ENCODE assay signal across 1 cellular context in the genomic region with DNA sequence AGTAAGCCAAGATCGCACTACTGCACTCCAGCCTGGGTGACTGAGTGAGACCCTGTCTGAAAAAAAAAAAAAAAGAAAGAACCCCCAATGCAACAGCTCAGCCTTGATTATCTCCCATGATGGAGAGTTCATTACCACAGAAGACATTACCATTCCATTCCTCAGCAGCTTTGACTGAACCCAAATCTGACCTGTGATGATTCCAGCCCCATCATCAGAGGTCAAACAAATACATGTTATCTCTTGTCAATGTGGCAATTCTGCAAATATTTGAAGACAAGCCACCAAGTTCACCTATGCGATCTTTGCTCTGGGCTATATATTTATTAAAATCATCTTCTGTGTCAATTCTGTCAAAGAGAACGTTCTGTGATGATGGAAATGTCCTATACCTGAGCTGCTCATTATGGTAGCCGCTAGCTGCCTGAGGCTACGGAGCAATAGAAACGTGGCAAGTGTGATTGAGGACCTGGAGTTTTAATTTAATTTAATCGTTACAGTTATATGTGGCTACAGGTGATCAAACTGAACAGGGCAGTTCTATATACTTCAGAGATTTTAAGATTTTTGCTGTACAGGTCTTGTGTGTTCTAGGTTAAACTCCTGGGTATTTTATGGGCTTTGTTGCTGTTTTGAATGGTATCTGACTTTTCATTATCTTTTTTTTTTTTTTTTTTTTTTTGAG.
TF ChIP-seq lines count a peak whose summit lies in the region.

No MANE protein-coding gene starts in this region.

TF ChIP-seq in HepG2, 621 proteins besides CTCF, POLR2A, EP300 and RAD21 (continued from another document and continues in another):
- TF ChIP-seq XBP1 (CRISPR knock-in tag; IDR thresholded peaks at IDR 0.05) (no peak), PTBP1 (IDR thresholded peaks at IDR 0.05; ENCODE audit: low read depth, low read length, poor library complexity, severe bottlenecking) (no peak), ZNF800 (CRISPR knock-in tag; IDR thresholded peaks at IDR 0.05) (no peak), SRY (CRISPR knock-in tag; IDR thresholded peaks at IDR 0.05) (no peak), SNAI1 (CRISPR knock-in tag; IDR thresholded peaks at IDR 0.05; ENCODE audit: borderline replicate concordance) (no peak), ARNTL (CRISPR knock-in tag; IDR thresholded peaks at IDR 0.05) (no peak), GATA4 (IDR thresholded peaks at IDR 0.05; ENCODE audit: borderline replicate concordance, low read depth) (no peak), MIXL1 (CRISPR knock-in tag; IDR thresholded peaks at IDR 0.05) (peak; percentile 76), ZNF605 (CRISPR knock-in tag; IDR thresholded peaks at IDR 0.05) (no peak), ZNF720 (CRISPR knock-in tag; IDR thresholded peaks at IDR 0.05) (no peak), CENPT (CRISPR knock-in tag; IDR thresholded peaks at IDR 0.05; ENCODE audit: low read depth) (no peak), ZNF20 (CRISPR knock-in tag; IDR thresholded peaks at IDR 0.05) (no peak), ZNF446 (CRISPR knock-in tag; IDR thresholded peaks at IDR 0.05) (no peak), ATF7 (IDR thresholded peaks at IDR 0.05) (no peak), ATF7 (CRISPR knock-in tag; IDR thresholded peaks at IDR 0.05) (no peak), WIZ (CRISPR knock-in tag; IDR thresholded peaks at IDR 0.05) (no peak), SMAD9 (CRISPR knock-in tag; IDR thresholded peaks at IDR 0.05) (no peak), PHF5A (CRISPR knock-in tag; IDR thresholded peaks at IDR 0.05; ENCODE audit: low read depth, unreplicated experiment) (no peak), PAXIP1 (CRISPR knock-in tag; conservative IDR thresholded peaks at IDR 0.05) (peak; percentile 77), PREB (CRISPR knock-in tag; IDR thresholded peaks at IDR 0.05) (no peak), PAF1 (CRISPR knock-in tag; IDR thresholded peaks at IDR 0.05) (no peak), NFKB2 (CRISPR knock-in tag; IDR thresholded peaks at IDR 0.05; ENCODE audit: borderline replicate concordance) (no peak), RBAK (CRISPR knock-in tag; IDR thresholded peaks at IDR 0.05) (no peak), ZNF138 (CRISPR knock-in tag; IDR thresholded peaks at IDR 0.05; ENCODE audit: low read depth) (no peak), HDAC1 (CRISPR knock-in tag; IDR thresholded peaks at IDR 0.05) (0 out of 2 replicates have a peak, but pooled peaks have one; percentile 22), CREBL2 (CRISPR knock-in tag; IDR thresholded peaks at IDR 0.05; ENCODE audit: borderline replicate concordance) (no peak), ZFX (CRISPR knock-in tag; IDR thresholded peaks at IDR 0.05; ENCODE audit: low read depth) (no peak), KLF11 (CRISPR knock-in tag; IDR thresholded peaks at IDR 0.05) (no peak), TSC22D2 (CRISPR knock-in tag; IDR thresholded peaks at IDR 0.05; ENCODE audit: borderline replicate concordance) (no peak), GABPA (IDR thresholded peaks at IDR 0.05; ENCODE audit: low read depth, low read length) (no peak), GABPA (CRISPR knock-in tag; IDR thresholded peaks at IDR 0.05; ENCODE audit: low read depth) (no peak), RBFOX2 (IDR thresholded peaks at IDR 0.05; ENCODE audit: low read depth, low read length) (no peak), ZSCAN20 (CRISPR knock-in tag; IDR thresholded peaks at IDR 0.05; ENCODE audit: borderline replicate concordance) (no peak), NFE2L1 (CRISPR knock-in tag; IDR thresholded peaks at IDR 0.05; ENCODE audit: borderline replicate concordance) (no peak), IRF2 (CRISPR knock-in tag; IDR thresholded peaks at IDR 0.05) (0 out of 2 replicates have a peak, but pooled peaks have one; percentile 21), CHD4 (IDR thresholded peaks at IDR 0.05; ENCODE audit: borderline replicate concordance, low read length) (0 out of 2 replicates have a peak, but pooled peaks have one; percentile 45), ZFAT (CRISPR knock-in tag; conservative IDR thresholded peaks at IDR 0.05) (no peak), ZNF737 (CRISPR knock-in tag; IDR thresholded peaks at IDR 0.05; ENCODE audit: borderline replicate concordance) (no peak), CREB1 (IDR thresholded peaks at IDR 0.05) (no peak), CREB1 (CRISPR knock-in tag; IDR thresholded peaks at IDR 0.05) (no peak)
- TF ChIP-seq, protein P1, sequence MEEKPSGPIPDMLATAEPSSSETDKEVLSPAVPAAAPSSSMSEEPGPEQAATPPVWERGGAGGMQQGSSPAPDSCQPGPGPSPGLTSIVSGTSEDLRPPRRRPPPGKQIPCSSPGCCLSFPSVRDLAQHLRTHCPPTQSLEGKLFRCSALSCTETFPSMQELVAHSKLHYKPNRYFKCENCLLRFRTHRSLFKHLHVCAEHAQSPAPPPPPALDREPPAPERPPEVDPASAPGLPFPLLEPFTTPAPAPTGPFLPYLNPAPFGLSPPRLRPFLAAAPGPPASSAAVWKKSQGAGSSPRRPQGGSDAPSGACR (CRISPR knock-in tag; IDR thresholded peaks at IDR 0.05) = no peak
- TF ChIP-seq, protein P2, sequence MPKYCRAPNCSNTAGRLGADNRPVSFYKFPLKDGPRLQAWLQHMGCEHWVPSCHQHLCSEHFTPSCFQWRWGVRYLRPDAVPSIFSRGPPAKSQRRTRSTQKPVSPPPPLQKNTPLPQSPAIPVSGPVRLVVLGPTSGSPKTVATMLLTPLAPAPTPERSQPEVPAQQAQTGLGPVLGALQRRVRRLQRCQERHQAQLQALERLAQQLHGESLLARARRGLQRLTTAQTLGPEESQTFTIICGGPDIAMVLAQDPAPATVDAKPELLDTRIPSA (CRISPR knock-in tag; IDR thresholded peaks at IDR 0.05; ENCODE audit: borderline replicate concordance) = no peak
- TF ChIP-seq, protein P3, sequence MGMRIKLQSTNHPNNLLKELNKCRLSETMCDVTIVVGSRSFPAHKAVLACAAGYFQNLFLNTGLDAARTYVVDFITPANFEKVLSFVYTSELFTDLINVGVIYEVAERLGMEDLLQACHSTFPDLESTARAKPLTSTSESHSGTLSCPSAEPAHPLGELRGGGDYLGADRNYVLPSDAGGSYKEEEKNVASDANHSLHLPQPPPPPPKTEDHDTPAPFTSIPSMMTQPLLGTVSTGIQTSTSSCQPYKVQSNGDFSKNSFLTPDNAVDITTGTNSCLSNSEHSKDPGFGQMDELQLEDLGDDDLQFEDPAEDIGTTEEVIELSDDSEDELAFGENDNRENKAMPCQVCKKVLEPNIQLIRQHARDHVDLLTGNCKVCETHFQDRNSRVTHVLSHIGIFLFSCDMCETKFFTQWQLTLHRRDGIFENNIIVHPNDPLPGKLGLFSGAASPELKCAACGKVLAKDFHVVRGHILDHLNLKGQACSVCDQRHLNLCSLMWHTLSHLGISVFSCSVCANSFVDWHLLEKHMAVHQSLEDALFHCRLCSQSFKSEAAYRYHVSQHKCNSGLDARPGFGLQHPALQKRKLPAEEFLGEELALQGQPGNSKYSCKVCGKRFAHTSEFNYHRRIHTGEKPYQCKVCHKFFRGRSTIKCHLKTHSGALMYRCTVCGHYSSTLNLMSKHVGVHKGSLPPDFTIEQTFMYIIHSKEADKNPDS (CRISPR knock-in tag; IDR thresholded peaks at IDR 0.05) = no peak
- TF ChIP-seq, protein P4, sequence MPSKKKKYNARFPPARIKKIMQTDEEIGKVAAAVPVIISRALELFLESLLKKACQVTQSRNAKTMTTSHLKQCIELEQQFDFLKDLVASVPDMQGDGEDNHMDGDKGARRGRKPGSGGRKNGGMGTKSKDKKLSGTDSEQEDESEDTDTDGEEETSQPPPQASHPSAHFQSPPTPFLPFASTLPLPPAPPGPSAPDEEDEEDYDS (CRISPR knock-in tag; IDR thresholded peaks at IDR 0.05) = no peak
- TF ChIP-seq, protein P5, sequence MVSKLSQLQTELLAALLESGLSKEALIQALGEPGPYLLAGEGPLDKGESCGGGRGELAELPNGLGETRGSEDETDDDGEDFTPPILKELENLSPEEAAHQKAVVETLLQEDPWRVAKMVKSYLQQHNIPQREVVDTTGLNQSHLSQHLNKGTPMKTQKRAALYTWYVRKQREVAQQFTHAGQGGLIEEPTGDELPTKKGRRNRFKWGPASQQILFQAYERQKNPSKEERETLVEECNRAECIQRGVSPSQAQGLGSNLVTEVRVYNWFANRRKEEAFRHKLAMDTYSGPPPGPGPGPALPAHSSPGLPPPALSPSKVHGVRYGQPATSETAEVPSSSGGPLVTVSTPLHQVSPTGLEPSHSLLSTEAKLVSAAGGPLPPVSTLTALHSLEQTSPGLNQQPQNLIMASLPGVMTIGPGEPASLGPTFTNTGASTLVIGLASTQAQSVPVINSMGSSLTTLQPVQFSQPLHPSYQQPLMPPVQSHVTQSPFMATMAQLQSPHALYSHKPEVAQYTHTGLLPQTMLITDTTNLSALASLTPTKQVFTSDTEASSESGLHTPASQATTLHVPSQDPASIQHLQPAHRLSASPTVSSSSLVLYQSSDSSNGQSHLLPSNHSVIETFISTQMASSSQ (IDR thresholded peaks at IDR 0.05; ENCODE audit: low read depth) = no peak
- TF ChIP-seq, protein P5 (CRISPR knock-in tag; IDR thresholded peaks at IDR 0.05; ENCODE audit: borderline replicate concordance) = no peak
- TF ChIP-seq, protein P6, sequence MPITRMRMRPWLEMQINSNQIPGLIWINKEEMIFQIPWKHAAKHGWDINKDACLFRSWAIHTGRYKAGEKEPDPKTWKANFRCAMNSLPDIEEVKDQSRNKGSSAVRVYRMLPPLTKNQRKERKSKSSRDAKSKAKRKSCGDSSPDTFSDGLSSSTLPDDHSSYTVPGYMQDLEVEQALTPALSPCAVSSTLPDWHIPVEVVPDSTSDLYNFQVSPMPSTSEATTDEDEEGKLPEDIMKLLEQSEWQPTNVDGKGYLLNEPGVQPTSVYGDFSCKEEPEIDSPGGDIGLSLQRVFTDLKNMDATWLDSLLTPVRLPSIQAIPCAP (CRISPR knock-in tag; IDR thresholded peaks at IDR 0.05; ENCODE audit: low read depth) = no peak
